In genomic region chr3:195258449-195259145, GRCh38 we compare ENCODE assay signal across 8 cellular contexts. TPM values are rescaled to one million over a fixed set of nuclear protein-coding genes. Genes with fewer than 3 reads are reported as not detected.
DNase-seq lines count a peak whose midpoint lies in the region; ATAC-seq and TF ChIP-seq lines count a peak whose summit lies in the region.

No MANE protein-coding gene starts in this region.

- peak overlapping the region; percentile 63; the same call in 1 of the 2 replicates for H3K4me3 ChIP-seq in iPS-20b (ENCODE audit: low read length)
- no peak overlapping the region for H3K4me3 ChIP-seq in thyroid gland (replicated peaks in 1 of 3)

- no peaks in the 10 kb centered on the region for H3K27me3 Mint-ChIP-seq in activated CD8-positive, alpha-beta T cell treated with anti-CD3 and anti-CD28 coated beads for 36 hours

- no peak for ATAC-seq in activated CD8-positive, alpha-beta T cell treated with anti-CD3 and anti-CD28 coated beads for 36 hours
- no peak for ATAC-seq in HG02571 (IDR thresholded peaks at IDR 0.05; ENCODE audit: unreplicated experiment)
- ATAC-seq in GM18868 (IDR thresholded peaks at IDR 0.05; ENCODE audit: unreplicated experiment): no peak

- CTCF ChIA-PET in activated CD8-positive, alpha-beta T cell treated with anti-CD3 and anti-CD28 coated beads for 36 hours (lab: Charles Lee): interaction anchor here (0.8 to 3.6 kb wide), 6 partner anchors 12 to 587 kb away, joined by 3 to 18 read pairs (median 7); partner anchors contain the start of gene XXYLT1

- H3K36me3 ChIP-seq in iPS-20b (ENCODE audit: insufficient read depth, low read depth, low read length): peaks cover 6% of the 10 kb centered on the region
- H3K36me3 ChIP-seq in thyroid gland: no peaks in the 10 kb centered on the region

- TF ChIP-seq CTCF in activated CD8-positive, alpha-beta T cell treated with anti-CD3 and anti-CD28 coated beads for 36 hours (IDR thresholded peaks at IDR 0.05): no peak
- no peak for TF ChIP-seq CTCF in thyroid gland (IDR thresholded peaks at IDR 0.05)

- H3K4me1 Mint-ChIP-seq in activated CD8-positive, alpha-beta T cell treated with anti-CD3 and anti-CD28 coated beads for 36 hours (ENCODE audit: low read depth): peaks cover 22% of the 10 kb centered on the region

- H3K27me3 ChIP-seq in iPS-20b (ENCODE audit: insufficient read depth, low read length): no peaks in the 10 kb centered on the region
- no peaks in the 10 kb centered on the region for H3K27me3 ChIP-seq in thyroid gland

- intact Hi-C loops in activated CD8-positive, alpha-beta T cell treated with anti-CD3 and anti-CD28 coated beads for 36 hours (cut with micrococcal nuclease): loop anchor here (2.0 to 5.0 kb wide), 2 partner anchors 131 to 576 kb away; no protein-coding TSS in a partner anchor
- intact Hi-C loops in thyroid gland (cut with DNase I): loop anchor here (5.0 to 10.0 kb wide), 3 partner anchors 144 to 576 kb away; no protein-coding TSS in a partner anchor

- H3K27ac Mint-ChIP-seq in activated CD8-positive, alpha-beta T cell treated with anti-CD3 and anti-CD28 coated beads for 36 hours: peak overlapping the region; percentile 73

- H3K4me3 Mint-ChIP-seq in activated CD8-positive, alpha-beta T cell treated with anti-CD3 and anti-CD28 coated beads for 36 hours: peak overlapping the region; percentile 57

- POLR2A ChIA-PET in activated CD8-positive, alpha-beta T cell treated with anti-CD3 and anti-CD28 coated beads for 36 hours (lab: Charles Lee): no interaction called here

- 78 to 86% methylated on average over 13 of the region's 13 CpGs for WGBS in thyroid gland, 2 donors

- H3K27ac ChIP-seq in iPS-20b (ENCODE audit: low read length) (no peak overlapping the region), thyroid gland (peak overlapping the region in 2 of 3 donors; percentile 72 to 87)

- H3K9ac ChIP-seq in iPS-20b (ENCODE audit: low read depth, low read length): no peak overlapping the region

- peaks cover 2% of the 10 kb centered on the region for H3K36me3 Mint-ChIP-seq in activated CD8-positive, alpha-beta T cell treated with anti-CD3 and anti-CD28 coated beads for 36 hours (ENCODE audit: low read depth)

- TF ChIP-seq POLR2A in thyroid gland (IDR thresholded peaks at IDR 0.05): no peak

- peak; percentile 58 for DNase-seq in NCI-H510A treated with DMSO at 0.1 percent for 48 hours (lab: John Stamatoyannopoulos, UW)
- no peak for DNase-seq in NCI-H510A (lab: John Stamatoyannopoulos, UW)
- no peak for DNase-seq in activated CD8-positive, alpha-beta T cell treated with anti-CD3 and anti-CD28 coated beads for 36 hours
- DNase-seq in thyroid gland: no peak
- DNase-seq in stimulated activated CD4-positive, alpha-beta T cell treated with anti-CD3 and anti-CD28 coated beads, Interleukin-12 subunit alpha, Interleukin-12 subunit beta, amount 100 ng/mL, for 4 hours: no peak

- H3K9me3 Mint-ChIP-seq in activated CD8-positive, alpha-beta T cell treated with anti-CD3 and anti-CD28 coated beads for 36 hours: no peaks in the 10 kb centered on the region

- peaks cover 23% of the 10 kb centered on the region; the same call in 1 of the 2 replicates for H3K4me1 ChIP-seq in iPS-20b (ENCODE audit: insufficient read depth, low read length)
- peaks cover 6 to 19% of the 10 kb centered on the region in 2 donors for H3K4me1 ChIP-seq in thyroid gland

- H3K9me3 ChIP-seq in iPS-20b (ENCODE audit: insufficient read depth, low read depth, low read length): no peaks in the 10 kb centered on the region
- H3K9me3 ChIP-seq in thyroid gland: no peaks in the 10 kb centered on the region

RNA-seq across cellular contexts. Expression of gene XXYLT1, which starts 12.4 kb away (rescaled TPM):
- 1 to 10 TPM; 8.4 to 9.6 TPM for total RNA-seq in activated CD8-positive, alpha-beta T cell treated with anti-CD3 and anti-CD28 coated beads for 36 hours
- 10 to 100 TPM in 3 of 4 donors, 1 to 10 TPM in 1; 9.8 to 14.6 (median 13.9) TPM for total RNA-seq in thyroid gland
